In genomic region chr1:178918955-178919354, GRCh38 we compare ENCODE assay signal across 2 cellular contexts.
A peak's percentile ranks its signal among the peaks of the same experiment; 100 is the strongest.
TF ChIP-seq lines count a peak whose summit lies in the region.

No MANE protein-coding gene starts in this region.

TF ChIP-seq in HEK293T, 16 proteins besides CTCF, POLR2A, EP300 and RAD21 (continued from another document):
- TF ChIP-seq, protein P1, sequence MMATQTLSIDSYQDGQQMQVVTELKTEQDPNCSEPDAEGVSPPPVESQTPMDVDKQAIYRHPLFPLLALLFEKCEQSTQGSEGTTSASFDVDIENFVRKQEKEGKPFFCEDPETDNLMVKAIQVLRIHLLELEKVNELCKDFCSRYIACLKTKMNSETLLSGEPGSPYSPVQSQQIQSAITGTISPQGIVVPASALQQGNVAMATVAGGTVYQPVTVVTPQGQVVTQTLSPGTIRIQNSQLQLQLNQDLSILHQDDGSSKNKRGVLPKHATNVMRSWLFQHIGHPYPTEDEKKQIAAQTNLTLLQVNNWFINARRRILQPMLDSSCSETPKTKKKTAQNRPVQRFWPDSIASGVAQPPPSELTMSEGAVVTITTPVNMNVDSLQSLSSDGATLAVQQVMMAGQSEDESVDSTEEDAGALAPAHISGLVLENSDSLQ (IDR thresholded peaks at IDR 0.05): 0 out of 2 replicates have a peak, but pooled peaks have one; percentile 2

TF ChIP-seq in endothelial cell of umbilical vein, 7 proteins besides CTCF, POLR2A, EP300 and RAD21 (continued from another document):
- TF ChIP-seq FOS (IDR thresholded peaks at IDR 0.05; ENCODE audit: borderline replicate concordance, insufficient read depth, low read length): no peak
